ENCODE assay signal across 8 cellular contexts in the genomic region with DNA sequence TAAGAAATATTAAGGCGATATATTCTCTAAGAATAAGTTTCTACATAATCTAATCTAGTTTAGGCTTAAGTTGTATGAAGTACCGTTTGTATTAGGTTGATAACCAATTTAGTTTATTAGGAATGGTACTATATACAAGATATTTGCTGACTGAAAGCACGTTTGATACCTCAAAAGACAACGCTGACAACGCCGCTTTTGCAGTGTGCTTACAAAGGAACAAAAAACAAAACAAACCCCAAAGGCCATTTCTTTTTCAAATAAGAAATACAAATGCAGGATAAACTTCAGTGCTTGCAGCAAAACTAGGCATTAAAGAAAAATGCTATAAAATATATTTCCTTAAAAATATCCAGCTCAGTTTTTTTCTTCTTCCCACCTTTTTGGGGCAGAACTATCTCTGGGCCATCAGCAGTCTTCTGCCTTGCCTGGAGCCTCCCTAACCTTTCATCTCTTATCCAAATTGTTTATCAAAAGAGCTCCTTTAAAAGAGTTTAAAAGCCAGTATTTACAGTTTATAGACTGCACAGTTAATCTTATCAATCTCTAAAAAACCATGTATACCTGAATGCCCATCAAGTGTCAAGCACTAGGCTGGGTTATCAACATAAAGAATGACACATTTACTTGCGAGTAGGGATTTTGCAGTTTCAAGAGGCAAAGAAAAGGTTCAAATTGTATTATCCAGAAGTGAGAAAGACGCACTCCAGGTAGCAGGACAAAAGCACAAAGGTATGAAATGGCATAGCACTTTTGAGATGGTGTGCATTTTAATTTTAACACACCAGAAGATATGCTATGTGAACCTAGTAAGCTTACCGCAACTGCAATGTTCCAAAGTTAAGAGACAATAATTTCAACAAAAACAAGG. TPM values are rescaled to one million over a fixed set of nuclear protein-coding genes. Genes with fewer than 3 reads are reported as not detected.
DNase-seq lines count a peak whose midpoint lies in the region; ATAC-seq, FAIRE-seq and TF ChIP-seq lines count a peak whose summit lies in the region.

No MANE protein-coding gene starts in this region.

- CTCF ChIA-PET in CD4-positive, alpha-beta T cell (lab: Charles Lee): interaction anchor here (1.4 to 14.8 kb wide), 4 partner anchors 8 to 27 kb away, joined by 3 to 159 read pairs (median 6); no protein-coding TSS in a partner anchor
- CTCF ChIA-PET in OCI-LY7 (lab: Charles Lee; ENCODE audit: unreplicated experiment) (interaction anchor here (0.9 to 1.0 kb wide), 2 partner anchors 26 to 27 kb away, joined by 3 to 4 read pairs; no protein-coding TSS in a partner anchor), endothelial cell of umbilical vein (lab: Charles Lee) (interaction anchor here (0.7 to 6.8 kb wide), 10 partner anchors 17 to 127 kb away, joined by 3 to 97 read pairs (median 4); no protein-coding TSS in a partner anchor)

- no peaks in the 10 kb centered on the region for H3K9me1 ChIP-seq in endothelial cell of umbilical vein (replicated peaks; ENCODE audit: control insufficient read depth, extremely low read depth, insufficient read depth, low read length)

- H3K79me2 ChIP-seq in OCI-LY7 (ENCODE audit: insufficient read depth, low read depth, low read length): peaks cover 8% of the 10 kb centered on the region
- peaks cover 84% of the 10 kb centered on the region for H3K79me2 ChIP-seq in endothelial cell of umbilical vein (ENCODE audit: control insufficient read depth, insufficient read depth, low read length)

- BruUV-seq in OCI-LY7 (replicated peaks; lab: Mats Ljungman, UMichigan): no TSS peak
- no TSS peak for BruUV-seq in endothelial cell of umbilical vein (replicated peaks; lab: Mats Ljungman, UMichigan)

- H3K4me3 Mint-ChIP-seq in CD4-positive, alpha-beta T cell: peak overlapping the region; percentile 97

- H3K4me2 ChIP-seq in OCI-LY7 (ENCODE audit: low read length): peak overlapping the region; percentile 98
- peak overlapping the region; percentile 100 for H3K4me2 ChIP-seq in endothelial cell of umbilical vein (ENCODE audit: insufficient read depth, low read length)

- POLR2A ChIA-PET in CD4-positive, alpha-beta T cell (lab: Charles Lee): interaction anchor here (0.7 to 10.2 kb wide), 14 partner anchors 7 to 379 kb away, joined by 3 to 560 read pairs (median 4); a partner anchor contains a TSS
- POLR2A ChIA-PET in OCI-LY7 (lab: Charles Lee): interaction anchor here (0.6 to 3.2 kb wide), 17 partner anchors 8 to 1061 kb away, joined by 3 to 32 read pairs (median 4); no protein-coding TSS in a partner anchor
- POLR2A ChIA-PET in endothelial cell of umbilical vein (lab: Charles Lee): interaction anchor here (0.6 to 5.2 kb wide), 7 partner anchors 8 to 549 kb away, joined by 3 to 35 read pairs (median 3); no protein-coding TSS in a partner anchor

- peaks cover 59% of the 10 kb centered on the region for H3K4me1 Mint-ChIP-seq in CD4-positive, alpha-beta T cell (ENCODE audit: low read depth)

- no peak overlapping the region for H2AFZ ChIP-seq in OCI-LY7 (ENCODE audit: low read length)
- H2AFZ ChIP-seq in endothelial cell of umbilical vein (ENCODE audit: low read depth, low read length): no peak overlapping the region

- dilution Hi-C loops in endothelial cell of umbilical vein (cut with MboI; ENCODE audit: extremely low pct_ligation_motif_present, low sequenced_read_pairs): no loop called here

- H3K4me1 ChIP-seq in OCI-LY7 (ENCODE audit: insufficient read depth, low read length, poor library complexity, severe bottlenecking) (peaks cover 38% of the 10 kb centered on the region), endothelial cell of umbilical vein (ENCODE audit: control insufficient read depth, extremely low read depth, insufficient read depth, low read length) (peaks cover 27% of the 10 kb centered on the region), neutrophil (ENCODE audit: control insufficient read depth in 1 of 2, insufficient read depth in 1 of 2, low read depth in 1 of 2, low read length in 1 of 2) (peaks cover 49 to 56% of the 10 kb centered on the region in 2 experiments)

- H3K27ac Mint-ChIP-seq in CD4-positive, alpha-beta T cell: peak overlapping the region; percentile 100

- no peak for FAIRE-seq in endothelial cell of umbilical vein (lab: Jason Lieb, UNC)

- H4K20me1 ChIP-seq in OCI-LY7 (ENCODE audit: insufficient read depth, low read length): peaks cover 36% of the 10 kb centered on the region
- peaks cover 3% of the 10 kb centered on the region for H4K20me1 ChIP-seq in endothelial cell of umbilical vein (replicated peaks; ENCODE audit: control insufficient read depth, extremely low read depth, insufficient read depth, low read length)

- intact Hi-C loops in CD4-positive, alpha-beta T cell (cut with DNase I, micrococcal nuclease): loop anchor here in 1 of 2 experiments (2.0 to 10.0 kb wide), 2 partner anchors 13 to 1275 kb away; a partner anchor contains a TSS
- intact Hi-C loops in OCI-LY7 (cut with micrococcal nuclease; ENCODE audit: unreplicated experiment) (loop anchor here (5.0 to 10.0 kb wide), 2 partner anchors 1062 to 1105 kb away; a partner anchor contains a TSS), endothelial cell of umbilical vein (cut with micrococcal nuclease) (loop anchor here (5.0 kb wide), 1 partner anchor 477 kb away; no protein-coding TSS in a partner anchor)

- no peak for TF ChIP-seq POLR2A in endothelial cell of umbilical vein (IDR thresholded peaks at IDR 0.05; ENCODE audit: low read depth, low read length)

- H3K9me2 ChIP-seq in OCI-LY7 (ENCODE audit: insufficient read depth, low read length): no peaks in the 10 kb centered on the region

- peak overlapping the region; percentile 99 for H3K9ac ChIP-seq in endothelial cell of umbilical vein (replicated peaks; ENCODE audit: extremely low read depth, insufficient read depth, low read length)

- no peak for TF ChIP-seq CTCF in CD4-positive, alpha-beta T cell (IDR thresholded peaks at IDR 0.05)
- TF ChIP-seq CTCF in OCI-LY7 (conservative IDR thresholded peaks at IDR 0.05; ENCODE audit: low read length) (no peak), endothelial cell of umbilical vein (IDR thresholded peaks at IDR 0.05; ENCODE audit: extremely low read depth in 1 of 2, insufficient read depth in 1 of 2, low read depth in 1 of 2, low read length in 2 of 2) (no peak), neutrophil (IDR thresholded peaks at IDR 0.05) (no peak)

- H3K36me3 Mint-ChIP-seq in CD4-positive, alpha-beta T cell (ENCODE audit: low read depth): peaks cover 89% of the 10 kb centered on the region

- H3K27me3 Mint-ChIP-seq in CD4-positive, alpha-beta T cell: peaks cover 13% of the 10 kb centered on the region

- peak overlapping the region; percentile 90 for H3K4me3 ChIP-seq in OCI-LY7 (ENCODE audit: low read depth, low read length, poor library complexity, severe bottlenecking)
- peak overlapping the region; percentile 93 to 99 (median 98) for H3K4me3 ChIP-seq in endothelial cell of umbilical vein (replicated peaks in 1 of 3; ENCODE audit: insufficient read depth in 1 of 3, low read depth in 1 of 3, low read length in 3 of 3)
- H3K4me3 ChIP-seq in neutrophil (ENCODE audit: low read depth in 1 of 2, low read length in 1 of 2): peak overlapping the region; percentile 79 to 99

- no peak for ATAC-seq in CD4-positive, alpha-beta T cell (ENCODE audit: poor library complexity)
- ATAC-seq in GM18909 (IDR thresholded peaks at IDR 0.05; ENCODE audit: poor library complexity, unreplicated experiment): no peak
- no peak for ATAC-seq in HG02588 (IDR thresholded peaks at IDR 0.05; ENCODE audit: unreplicated experiment)
- no peak for ATAC-seq in HG03196 (IDR thresholded peaks at IDR 0.05; ENCODE audit: unreplicated experiment)

- peak overlapping the region; percentile 100 for H3K27ac ChIP-seq in CD4-positive, alpha-beta T cell (ENCODE audit: low read depth, low read length)
- peak overlapping the region; percentile 96 for H3K27ac ChIP-seq in OCI-LY7 (ENCODE audit: low read depth, low read length, poor library complexity, severe bottlenecking)
- H3K27ac ChIP-seq in endothelial cell of umbilical vein (ENCODE audit: insufficient read depth, low read depth, low read length): peak overlapping the region; percentile 98
- peak overlapping the region; percentile 99 for H3K27ac ChIP-seq in neutrophil

- no peaks in the 10 kb centered on the region for H3K9me3 ChIP-seq in CD4-positive, alpha-beta T cell (ENCODE audit: control insufficient read depth, low read length)
- H3K9me3 ChIP-seq in OCI-LY7 (ENCODE audit: low read length): no peaks in the 10 kb centered on the region
- H3K9me3 ChIP-seq in endothelial cell of umbilical vein (replicated peaks; ENCODE audit: control insufficient read depth, insufficient read depth, low read length): no peaks in the 10 kb centered on the region
- H3K9me3 ChIP-seq in neutrophil: no peaks in the 10 kb centered on the region

- no peaks in the 10 kb centered on the region for H3K9me3 Mint-ChIP-seq in CD4-positive, alpha-beta T cell

- no peak for DNase-seq in CD4-positive, alpha-beta T cell
- DNase-seq in OCI-LY7 (ENCODE audit: low spot score) (no peak), endothelial cell of umbilical vein (ENCODE audit: low read depth, low spot score) (peak; percentile 45), NCI-H146 (lab: John Stamatoyannopoulos, UW) (no peak)

- no peaks in the 10 kb centered on the region for H3K27me3 ChIP-seq in CD4-positive, alpha-beta T cell (ENCODE audit: control insufficient read depth, insufficient read depth, low read length)
- H3K27me3 ChIP-seq in endothelial cell of umbilical vein (ENCODE audit: control insufficient read depth in 2 of 2, insufficient read depth in 2 of 2, low read length in 2 of 2): no peaks in the 10 kb centered on the region
- no peaks in the 10 kb centered on the region for H3K27me3 ChIP-seq in neutrophil

- H3K36me3 ChIP-seq in OCI-LY7 (ENCODE audit: insufficient read depth, low read length) (peaks cover 69% of the 10 kb centered on the region), endothelial cell of umbilical vein (ENCODE audit: control insufficient read depth in 2 of 2, extremely low read depth in 1 of 2, insufficient read depth in 2 of 2, low read length in 2 of 2) (no peaks in the 10 kb centered on the region), neutrophil (peaks cover 6% of the 10 kb centered on the region)

TF ChIP-seq in endothelial cell of umbilical vein, 7 proteins besides CTCF, POLR2A, EP300 and RAD21 (continues in another document):
- TF ChIP-seq JUN (IDR thresholded peaks at IDR 0.05; ENCODE audit: borderline replicate concordance, insufficient read depth, insufficient read length, low read depth): no peak
- no peak for TF ChIP-seq EZH2 (IDR thresholded peaks at IDR 0.05; ENCODE audit: borderline replicate concordance, low read depth, low read length, severe bottlenecking)

RNA-seq across cellular contexts. Expression of a gene that starts 4.1 kb away (rescaled TPM):
- total RNA-seq in CD4-positive, alpha-beta T cell: 100 to 1,000 TPM; 295 to 296 TPM
- total RNA-seq in OCI-LY7 (2014; rRNA removed; shearing (Covaris generic)): 50.1 and 52.5 TPM in 2 replicates
- total RNA-seq in OCI-LY7 (2022): 68.0 and 72.8 TPM in 2 replicates
- 68.5 and 74.8 TPM in 2 replicates for total RNA-seq in endothelial cell of umbilical vein
- polyA plus RNA-seq in endothelial cell of umbilical vein: 10.1 and 19.0 TPM in 2 replicates
- polyA plus RNA-seq in endothelial cell of umbilical vein (2011; cell fraction: cytosol; rRNA removed): 10.7 and 11.8 TPM in 2 replicates
- polyA plus RNA-seq in endothelial cell of umbilical vein (2011; cell fraction: nucleus; rRNA removed): 55.5 and 66.2 TPM in 2 replicates
- polyA plus RNA-seq in endothelial cell of umbilical vein (2012): 27.7 and 29.8 TPM in 2 replicates
- polyA minus RNA-seq in endothelial cell of umbilical vein: 92.4 and 106 TPM in 2 replicates
- 19.5 TPM for polyA minus RNA-seq in endothelial cell of umbilical vein (2011; cell fraction: cytosol; rRNA and poly(A)+ RNA removed)
- polyA minus RNA-seq in endothelial cell of umbilical vein (2011; cell fraction: nucleus; rRNA and poly(A)+ RNA removed): 172 and 208 TPM in 2 replicates
